ENCODE assay signal across 22 cellular contexts in genomic region chr22:36131907-36132306, GRCh38. TPM values are rescaled to one million over a fixed set of nuclear protein-coding genes. Genes with fewer than 3 reads are reported as not detected.
DNase-seq lines count a peak whose midpoint lies in the region; ATAC-seq, FAIRE-seq and TF ChIP-seq lines count a peak whose summit lies in the region.
"Had no signal": no experiment of that assay in that cellular context is flagged by ENCODE, and none has a peak within 500 bp of the region (broad histone marks: within the 10 kb centered on the region; RNA-seq: fewer than 3 reads in every experiment).

No MANE protein-coding gene starts in this region.

- H2BK120ac ChIP-seq in H9 (ENCODE audit: low read depth, low read length, poor library complexity, severe bottlenecking) = no peak overlapping the region

- H3K9me3 ChIP-seq in H9 (ENCODE audit: control insufficient read depth, low read depth, low read length) (no peaks in the 10 kb centered on the region), kidney (ENCODE audit: control insufficient read depth in 1 of 2, low read length in 2 of 2) (no peaks in the 10 kb centered on the region)
- H3K9me3 ChIP-seq: BLaER1, Caco-2 had no signal

- H3K79me2 ChIP-seq in H9 (ENCODE audit: insufficient read depth, low read length) = no peaks in the 10 kb centered on the region

- no peak overlapping the region for H4K91ac ChIP-seq in H9 (ENCODE audit: insufficient read length, low read depth, low read length)

- peak overlapping the region; percentile 11 for H2AFZ ChIP-seq in H9 (ENCODE audit: low read length)
- H2AFZ ChIP-seq: GM23248 had no signal

- ATAC-seq in GM21717 (IDR thresholded peaks at IDR 0.05; ENCODE audit: unreplicated experiment) = no peak
- ATAC-seq: CD8-positive, alpha-beta T cell; HCT116 had no signal

- H3K23ac ChIP-seq in H9 (ENCODE audit: insufficient read length, low read depth, low read length) = no peak overlapping the region

- peaks cover 3% of the 10 kb centered on the region; the same call in 1 of the 2 replicates for H3K27me3 ChIP-seq in H9 (ENCODE audit: insufficient read depth, low read length)
- H3K27me3 ChIP-seq: BLaER1 had no signal

- H2BK12ac ChIP-seq in H9 (ENCODE audit: insufficient read length, low read depth, low read length) = no peak overlapping the region

- H3K9ac ChIP-seq in H9 (ENCODE audit: extremely low read depth, insufficient read length, low read length) (no peak overlapping the region), kidney (ENCODE audit: low read length in 2 of 2) (no peak overlapping the region)
- H3K9ac ChIP-seq: BLaER1, GM23248 had no signal

- H2BK20ac ChIP-seq in H9 (ENCODE audit: low read depth, low read length, poor library complexity, severe bottlenecking) = no peak overlapping the region

- no peak overlapping the region for H3K14ac ChIP-seq in H9 (ENCODE audit: insufficient read depth, low read length)

- H3K4me3 Mint-ChIP-seq in T-helper 1 cell treated with Interleukin-12 subunit alpha and Interleukin-12 subunit beta and Interleukin-4 antibody, amounts not matched to agents 30 μg/mL and 1 μg/mL, for 36 hours = no peak overlapping the region
- no peak overlapping the region for H3K4me3 Mint-ChIP-seq in H9
- H3K4me3 Mint-ChIP-seq: B cell; CD4-positive, CD25-positive, alpha-beta regulatory T cell; CD8-positive, alpha-beta T cell had no signal

- no peaks in the 10 kb centered on the region for H3K23me2 ChIP-seq in H9 (ENCODE audit: insufficient read length, low read depth, low read length, poor library complexity, severe bottlenecking)

- H3K4me1 ChIP-seq in H9 (ENCODE audit: insufficient read depth, low read length) = no peaks in the 10 kb centered on the region
- H3K4me1 ChIP-seq in kidney (ENCODE audit: control insufficient read depth in 1 of 2, insufficient read depth in 1 of 2, low read depth in 1 of 2, low read length in 2 of 2) = peaks cover 4 to 8% of the 10 kb centered on the region in 2 donors
- H3K4me1 ChIP-seq: Caco-2 had no signal

- no peak for DNase-seq in T-helper 1 cell
- no peak for DNase-seq in H9
- peak; percentile 33 for DNase-seq in kidney
- no peak for DNase-seq in NCI-H1694 treated with DMSO at 0.1 percent for 48 hours (lab: John Stamatoyannopoulos, UW)
- DNase-seq in NCI-H2196 (lab: John Stamatoyannopoulos, UW; ENCODE audit: unreplicated experiment) = no peak
- DNase-seq: Caco-2; CD4-positive, CD25-positive, alpha-beta regulatory T cell; CD8-positive, alpha-beta T cell; DMS153; DND-41; GM23248 had no signal

- no peaks in the 10 kb centered on the region for H3K36me3 Mint-ChIP-seq in T-helper 1 cell treated with Interleukin-12 subunit alpha and Interleukin-12 subunit beta and Interleukin-4 antibody, amounts not matched to agents 30 μg/mL and 1 μg/mL, for 36 hours (ENCODE audit: low read depth)
- no peaks in the 10 kb centered on the region for H3K36me3 Mint-ChIP-seq in H9 (ENCODE audit: insufficient read depth in 1 of 3, low read depth in 3 of 3)
- H3K36me3 Mint-ChIP-seq: CD8-positive, alpha-beta T cell had no signal

- no peaks in the 10 kb centered on the region for H3K36me3 ChIP-seq in kidney (ENCODE audit: control insufficient read depth in 1 of 2, insufficient read depth in 2 of 2, low read length in 2 of 2)
- H3K36me3 ChIP-seq: BLaER1 had no signal

- H2AK5ac ChIP-seq in H9 (ENCODE audit: insufficient read length, low read length) = no peak overlapping the region

- no peak for TF ChIP-seq CTCF in H9 (conservative IDR thresholded peaks at IDR 0.05)
- no peak for TF ChIP-seq CTCF in kidney (IDR thresholded peaks at IDR 0.05; ENCODE audit: borderline replicate concordance, extremely low read depth, insufficient read depth)

- no peak overlapping the region for H3K4me3 ChIP-seq in kidney (ENCODE audit: low read length in 2 of 2)
- H3K4me3 ChIP-seq: BLaER1, GM23248 had no signal

- no peak overlapping the region for H4K8ac ChIP-seq in H9 (replicated peaks; ENCODE audit: insufficient read length, low read depth, low read length)

- H3K27ac ChIP-seq in H9 (ENCODE audit: insufficient read length, low read depth, low read length) = no peak overlapping the region
- H3K27ac ChIP-seq in kidney (ENCODE audit: low read depth in 2 of 2, low read length in 2 of 2) = no peak overlapping the region
- H3K27ac ChIP-seq: 22Rv1, BLaER1, C4-2B, GM23248 had no signal

- no peak overlapping the region for H4K5ac ChIP-seq in H9 (ENCODE audit: insufficient read length, low read depth, low read length)

- no peak overlapping the region for H3T11ph ChIP-seq in H9 (ENCODE audit: low read length)

- H3K4ac ChIP-seq in H9 (ENCODE audit: low read depth, low read length) = no peak overlapping the region

- intact Hi-C loops in kidney (cut with DNase I) = no loop called here

- peaks cover 12% of the 10 kb centered on the region for H3K4me1 Mint-ChIP-seq in T-helper 1 cell treated with Interleukin-12 subunit alpha and Interleukin-12 subunit beta and Interleukin-4 antibody, amounts not matched to agents 30 μg/mL and 1 μg/mL, for 36 hours (ENCODE audit: low read depth)
- H3K4me1 Mint-ChIP-seq in H9 = peaks cover 14 to 27% of the 10 kb centered on the region in 2 experiments
- H3K4me1 Mint-ChIP-seq: B cell had no signal

- no peak overlapping the region for H3K4me2 ChIP-seq in H9 (ENCODE audit: insufficient read depth, insufficient read length, low read length)
- H3K4me2 ChIP-seq: BLaER1 had no signal

- H3K18ac ChIP-seq in H9 (ENCODE audit: insufficient read length, low read depth, low read length) = no peak overlapping the region

- no peak for FAIRE-seq in kidney (lab: Jason Lieb, UNC)
- FAIRE-seq: A204.1, G401.6, GM12892, H54 had no signal

- H4K20me1 ChIP-seq in H9 (ENCODE audit: control insufficient read depth, insufficient read depth, insufficient read length) = no peaks in the 10 kb centered on the region
- H4K20me1 ChIP-seq: BLaER1 had no signal

- no peak overlapping the region for H2BK15ac ChIP-seq in H9 (ENCODE audit: low read depth, low read length)

- H3K27me3 Mint-ChIP-seq in T-helper 1 cell treated with Interleukin-12 subunit alpha and Interleukin-12 subunit beta and Interleukin-4 antibody, amounts not matched to agents 30 μg/mL and 1 μg/mL, for 36 hours (ENCODE audit: low read depth) = peaks cover under 1% of the 10 kb centered on the region
- peaks cover 30% of the 10 kb centered on the region for H3K27me3 Mint-ChIP-seq in H9 (ENCODE audit: low read depth)
- H3K27me3 Mint-ChIP-seq: CD4-positive, CD25-positive, alpha-beta regulatory T cell had no signal

- no peak overlapping the region for H3K56ac ChIP-seq in H9 (ENCODE audit: insufficient read length, low read depth, low read length)

- H3K9me3 Mint-ChIP-seq in T-helper 1 cell treated with Interleukin-12 subunit alpha and Interleukin-12 subunit beta and Interleukin-4 antibody, amounts not matched to agents 30 μg/mL and 1 μg/mL, for 36 hours = no peaks in the 10 kb centered on the region
- H3K9me3 Mint-ChIP-seq in H9 = no peaks in the 10 kb centered on the region; a peak in 1 of 5 replicates
- H3K9me3 Mint-ChIP-seq: CD4-positive, CD25-positive, alpha-beta regulatory T cell; CD8-positive, alpha-beta T cell had no signal

- H2BK5ac ChIP-seq in H9 (ENCODE audit: insufficient read length, low read length) = no peak overlapping the region

- no peaks in the 10 kb centered on the region for H3K79me1 ChIP-seq in H9 (ENCODE audit: insufficient read depth, low read depth, low read length, poor library complexity, severe bottlenecking)

- WGBS in H9 (ENCODE audit: extremely low coverage, insufficient read length, low lambda C conversion rate) = no CpG with 5 or more reads among the region's 10 CpGs

- peak overlapping the region; percentile 46 for H3K27ac Mint-ChIP-seq in T-helper 1 cell treated with Interleukin-12 subunit alpha and Interleukin-12 subunit beta and Interleukin-4 antibody, amounts not matched to agents 30 μg/mL and 1 μg/mL, for 36 hours
- H3K27ac Mint-ChIP-seq in H9 = peak overlapping the region in 2 of 3 experiments; percentile 10 to 21; a peak in 4 of 7 replicates
- H3K27ac Mint-ChIP-seq: B cell; CD8-positive, alpha-beta T cell had no signal

RNA-seq across cellular contexts. Expression of gene APOL3, which starts 28.6 kb away (rescaled TPM):
- total RNA-seq in H9 (2021) (0.13 TPM in 1 of 2 replicates, not detected in the other), kidney (43.7 TPM)
- polyA plus RNA-seq in kidney (ENCODE audit: insufficient read depth, low read depth, low replicate concordance) = 25.1 TPM
- total RNA-seq: Caco-2 had no signal

Comparison
In these comparisons a context has a peak if more than half of its experiments do, and no peak if none do; other contexts are left out.
1. RNA of gene APOL3, which starts 28.6 kb away (total RNA-seq): 43.7 TPM in kidney (single experiment); 0.13 TPM in H9; every median in the first group is over 10 times any median in the second.